21 cellular contexts compared by ENCODE assay signal in genomic region chr17:73170921-73171320, GRCh38. TPM values are rescaled to one million over a fixed set of nuclear protein-coding genes. Genes with fewer than 3 reads are reported as not detected.
DNase-seq lines count a peak whose midpoint lies in the region; ATAC-seq and TF ChIP-seq lines count a peak whose summit lies in the region.
"Had no signal": no experiment of that assay in that cellular context is flagged by ENCODE, and none has a peak within 500 bp of the region (broad histone marks: within the 10 kb centered on the region; RNA-seq: fewer than 3 reads in every experiment).

No MANE protein-coding gene starts in this region.

- ATAC-seq in GM23338: no peak
- ATAC-seq: GM12878 had no signal

- H3K36me3 Mint-ChIP-seq in GM23338 (ENCODE audit: low read depth): peaks cover 33% of the 10 kb centered on the region
- H3K36me3 Mint-ChIP-seq: CD14-positive monocyte; CD4-positive, alpha-beta memory T cell; CD4-positive, CD25-positive, alpha-beta regulatory T cell; CD8-positive, alpha-beta memory T cell had no signal

- H3K4me3 Mint-ChIP-seq in GM23338: no peak overlapping the region
- H3K4me3 Mint-ChIP-seq: CD14-positive monocyte; CD4-positive, alpha-beta memory T cell; CD4-positive, CD25-positive, alpha-beta regulatory T cell; CD8-positive, alpha-beta memory T cell had no signal

- H3K4me1 Mint-ChIP-seq in GM23338: peaks cover 33% of the 10 kb centered on the region

- H3K9me2 ChIP-seq in GM23338 (ENCODE audit: insufficient read depth) (peaks cover 14% of the 10 kb centered on the region), OCI-LY7 (ENCODE audit: insufficient read depth, low read length) (no peaks in the 10 kb centered on the region)

- H3K27me3 ChIP-seq in GM23338 (ENCODE audit: insufficient read depth): peaks cover 30% of the 10 kb centered on the region

- no peak for TF ChIP-seq CTCF in GM23338 (conservative IDR thresholded peaks at IDR 0.05; ENCODE audit: low read depth in 2 of 2)
- no peak for TF ChIP-seq CTCF in NB4 (IDR thresholded peaks at IDR 0.05; ENCODE audit: low read depth, low read length)
- TF ChIP-seq CTCF in OCI-LY7 (conservative IDR thresholded peaks at IDR 0.05; ENCODE audit: low read length): no peak

- H3K36me3 ChIP-seq in GM23338 (ENCODE audit: insufficient read depth) (no peaks in the 10 kb centered on the region), OCI-LY7 (ENCODE audit: insufficient read depth, low read length) (no peaks in the 10 kb centered on the region)
- H3K36me3 ChIP-seq: BE2C, BLaER1 had no signal

- H3K9me3 ChIP-seq in OCI-LY7 (ENCODE audit: low read length): no peaks in the 10 kb centered on the region
- H3K9me3 ChIP-seq: BE2C, BLaER1, Caco-2 had no signal

- no peak overlapping the region for H3K27ac ChIP-seq in GM23338 (ENCODE audit: low read depth)
- no peak overlapping the region for H3K27ac ChIP-seq in OCI-LY7 (ENCODE audit: low read depth, low read length, poor library complexity, severe bottlenecking)
- H3K27ac ChIP-seq: BLaER1 had no signal

- no TSS peak for BruUV-seq in OCI-LY7 (replicated peaks; lab: Mats Ljungman, UMichigan)

- 0 out of 2 replicates have a peak overlapping the region, but pooled peaks have one; percentile 18 for H3K4me2 ChIP-seq in GM23338
- no peak overlapping the region for H3K4me2 ChIP-seq in OCI-LY7 (ENCODE audit: low read length)
- H3K4me2 ChIP-seq: BLaER1 had no signal

- H2AFZ ChIP-seq in GM23338: no peak overlapping the region
- H2AFZ ChIP-seq in OCI-LY7 (ENCODE audit: low read length): no peak overlapping the region

- POLR2A ChIA-PET in OCI-LY7 (lab: Charles Lee): interaction anchor here (0.6 kb wide), 2 partner anchors 1126 to 1301 kb away, joined by 3 to 7 read pairs; no protein-coding TSS in a partner anchor

- no peaks in the 10 kb centered on the region for H4K20me1 ChIP-seq in GM23338 (replicated peaks; ENCODE audit: insufficient read depth)
- no peaks in the 10 kb centered on the region for H4K20me1 ChIP-seq in OCI-LY7 (ENCODE audit: insufficient read depth, low read length)

- no peaks in the 10 kb centered on the region for H3F3A ChIP-seq in GM23338 (replicated peaks; ENCODE audit: low read depth)

- TF ChIP-seq POLR2A in NB4 (IDR thresholded peaks at IDR 0.05; ENCODE audit: extremely low read depth, insufficient read length): no peak

- intact Hi-C loops in OCI-LY7 (cut with micrococcal nuclease; ENCODE audit: unreplicated experiment): no loop called here

- H3K9me3 Mint-ChIP-seq in GM23338: peaks cover 20% of the 10 kb centered on the region
- H3K9me3 Mint-ChIP-seq: CD8-positive, alpha-beta memory T cell had no signal

- H3K4me3 ChIP-seq in GM23338: no peak overlapping the region
- no peak overlapping the region for H3K4me3 ChIP-seq in NB4 (ENCODE audit: low read depth, low read length)
- H3K4me3 ChIP-seq in OCI-LY7 (ENCODE audit: low read depth, low read length, poor library complexity, severe bottlenecking): no peak overlapping the region
- H3K4me3 ChIP-seq: BLaER1, GM12878 had no signal

- no peak for DNase-seq in GM23338 (ENCODE audit: low spot score)
- DNase-seq in NB4 (ENCODE audit: low read depth): peak; percentile 57
- peak; percentile 29 for DNase-seq in foreskin melanocyte
- DNase-seq in Kasumi-1 (lab: John Stamatoyannopoulos, UW): no peak
- DNase-seq in stimulated activated naive CD4-positive, alpha-beta T cell (lab: John Stamatoyannopoulos, UW): no peak
- no peak for DNase-seq in activated CD4-positive, alpha-beta T cell treated with anti-CD3 and anti-CD28 coated beads for 1 hour
- no peak for DNase-seq in OCI-LY7 (ENCODE audit: low spot score)
- DNase-seq: 8988T; ACHN; BE2C; C1 segment of cervical spinal cord; Caco-2; Calu3; CD4-positive, alpha-beta memory T cell; CD4-positive, CD25-positive, alpha-beta regulatory T cell; CD8-positive, alpha-beta memory T cell; DMS79 treated with DMSO at 0.1 percent for 48 hours; GDM1 had no signal

- CTCF ChIA-PET in OCI-LY7 (lab: Charles Lee; ENCODE audit: unreplicated experiment): interaction anchor here (1.4 kb wide), 1 partner anchor 445 kb away, joined by 3 read pairs; no protein-coding TSS in a partner anchor

- peaks cover 31% of the 10 kb centered on the region for H3K27me3 Mint-ChIP-seq in GM23338 (ENCODE audit: insufficient read depth, low read depth, poor library complexity)

- H3K27ac Mint-ChIP-seq in GM23338: no peak overlapping the region
- H3K27ac Mint-ChIP-seq: CD14-positive monocyte; CD8-positive, alpha-beta memory T cell had no signal

- H3K4me1 ChIP-seq in GM23338 (ENCODE audit: insufficient read depth) (peaks cover 33% of the 10 kb centered on the region), OCI-LY7 (ENCODE audit: insufficient read depth, low read length, poor library complexity, severe bottlenecking) (no peaks in the 10 kb centered on the region)

- H3K79me2 ChIP-seq in GM23338 (replicated peaks; ENCODE audit: insufficient read depth): no peaks in the 10 kb centered on the region
- no peaks in the 10 kb centered on the region for H3K79me2 ChIP-seq in OCI-LY7 (ENCODE audit: insufficient read depth, low read depth, low read length)

TF ChIP-seq in GM23338, 12 proteins besides CTCF, POLR2A, EP300 and RAD21 (continues in another document):
- TF ChIP-seq, protein P1, sequence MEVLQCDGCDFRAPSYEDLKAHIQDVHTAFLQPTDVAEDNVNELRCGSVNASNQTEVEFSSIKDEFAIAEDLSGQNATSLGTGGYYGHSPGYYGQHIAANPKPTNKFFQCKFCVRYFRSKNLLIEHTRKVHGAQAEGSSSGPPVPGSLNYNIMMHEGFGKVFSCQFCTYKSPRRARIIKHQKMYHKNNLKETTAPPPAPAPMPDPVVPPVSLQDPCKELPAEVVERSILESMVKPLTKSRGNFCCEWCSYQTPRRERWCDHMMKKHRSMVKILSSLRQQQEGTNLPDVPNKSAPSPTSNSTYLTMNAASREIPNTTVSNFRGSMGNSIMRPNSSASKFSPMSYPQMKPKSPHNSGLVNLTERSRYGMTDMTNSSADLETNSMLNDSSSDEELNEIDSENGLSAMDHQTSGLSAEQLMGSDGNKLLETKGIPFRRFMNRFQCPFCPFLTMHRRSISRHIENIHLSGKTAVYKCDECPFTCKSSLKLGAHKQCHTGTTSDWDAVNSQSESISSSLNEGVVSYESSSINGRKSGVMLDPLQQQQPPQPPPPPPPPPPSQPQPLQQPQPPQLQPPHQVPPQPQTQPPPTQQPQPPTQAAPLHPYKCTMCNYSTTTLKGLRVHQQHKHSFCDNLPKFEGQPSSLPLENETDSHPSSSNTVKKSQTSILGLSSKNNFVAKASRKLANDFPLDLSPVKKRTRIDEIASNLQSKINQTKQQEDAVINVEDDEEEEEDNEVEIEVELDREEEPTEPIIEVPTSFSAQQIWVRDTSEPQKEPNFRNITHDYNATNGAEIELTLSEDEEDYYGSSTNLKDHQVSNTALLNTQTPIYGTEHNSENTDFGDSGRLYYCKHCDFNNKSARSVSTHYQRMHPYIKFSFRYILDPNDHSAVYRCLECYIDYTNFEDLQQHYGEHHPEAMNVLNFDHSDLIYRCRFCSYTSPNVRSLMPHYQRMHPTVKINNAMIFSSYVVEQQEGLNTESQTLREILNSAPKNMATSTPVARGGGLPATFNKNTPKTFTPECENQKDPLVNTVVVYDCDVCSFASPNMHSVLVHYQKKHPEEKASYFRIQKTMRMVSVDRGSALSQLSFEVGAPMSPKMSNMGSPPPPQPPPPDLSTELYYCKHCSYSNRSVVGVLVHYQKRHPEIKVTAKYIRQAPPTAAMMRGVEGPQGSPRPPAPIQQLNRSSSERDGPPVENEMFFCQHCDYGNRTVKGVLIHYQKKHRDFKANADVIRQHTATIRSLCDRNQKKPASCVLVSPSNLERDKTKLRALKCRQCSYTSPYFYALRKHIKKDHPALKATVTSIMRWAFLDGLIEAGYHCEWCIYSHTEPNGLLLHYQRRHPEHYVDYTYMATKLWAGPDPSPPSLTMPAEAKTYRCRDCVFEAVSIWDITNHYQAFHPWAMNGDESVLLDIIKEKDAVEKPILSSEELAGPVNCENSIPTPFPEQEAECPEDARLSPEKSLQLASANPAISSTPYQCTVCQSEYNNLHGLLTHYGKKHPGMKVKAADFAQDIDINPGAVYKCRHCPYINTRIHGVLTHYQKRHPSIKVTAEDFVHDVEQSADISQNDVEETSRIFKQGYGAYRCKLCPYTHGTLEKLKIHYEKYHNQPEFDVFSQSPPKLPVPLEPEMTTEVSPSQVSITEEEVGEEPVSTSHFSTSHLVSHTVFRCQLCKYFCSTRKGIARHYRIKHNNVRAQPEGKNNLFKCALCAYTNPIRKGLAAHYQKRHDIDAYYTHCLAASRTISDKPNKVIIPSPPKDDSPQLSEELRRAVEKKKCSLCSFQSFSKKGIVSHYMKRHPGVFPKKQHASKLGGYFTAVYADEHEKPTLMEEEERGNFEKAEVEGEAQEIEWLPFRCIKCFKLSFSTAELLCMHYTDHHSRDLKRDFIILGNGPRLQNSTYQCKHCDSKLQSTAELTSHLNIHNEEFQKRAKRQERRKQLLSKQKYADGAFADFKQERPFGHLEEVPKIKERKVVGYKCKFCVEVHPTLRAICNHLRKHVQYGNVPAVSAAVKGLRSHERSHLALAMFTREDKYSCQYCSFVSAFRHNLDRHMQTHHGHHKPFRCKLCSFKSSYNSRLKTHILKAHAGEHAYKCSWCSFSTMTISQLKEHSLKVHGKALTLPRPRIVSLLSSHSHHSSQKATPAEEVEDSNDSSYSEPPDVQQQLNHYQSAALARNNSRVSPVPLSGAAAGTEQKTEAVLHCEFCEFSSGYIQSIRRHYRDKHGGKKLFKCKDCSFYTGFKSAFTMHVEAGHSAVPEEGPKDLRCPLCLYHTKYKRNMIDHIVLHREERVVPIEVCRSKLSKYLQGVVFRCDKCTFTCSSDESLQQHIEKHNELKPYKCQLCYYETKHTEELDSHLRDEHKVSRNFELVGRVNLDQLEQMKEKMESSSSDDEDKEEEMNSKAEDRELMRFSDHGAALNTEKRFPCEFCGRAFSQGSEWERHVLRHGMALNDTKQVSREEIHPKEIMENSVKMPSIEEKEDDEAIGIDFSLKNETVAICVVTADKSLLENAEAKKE (CRISPR knock-in tag; IDR thresholded peaks at IDR 0.05): no peak
- TF ChIP-seq, protein P2, sequence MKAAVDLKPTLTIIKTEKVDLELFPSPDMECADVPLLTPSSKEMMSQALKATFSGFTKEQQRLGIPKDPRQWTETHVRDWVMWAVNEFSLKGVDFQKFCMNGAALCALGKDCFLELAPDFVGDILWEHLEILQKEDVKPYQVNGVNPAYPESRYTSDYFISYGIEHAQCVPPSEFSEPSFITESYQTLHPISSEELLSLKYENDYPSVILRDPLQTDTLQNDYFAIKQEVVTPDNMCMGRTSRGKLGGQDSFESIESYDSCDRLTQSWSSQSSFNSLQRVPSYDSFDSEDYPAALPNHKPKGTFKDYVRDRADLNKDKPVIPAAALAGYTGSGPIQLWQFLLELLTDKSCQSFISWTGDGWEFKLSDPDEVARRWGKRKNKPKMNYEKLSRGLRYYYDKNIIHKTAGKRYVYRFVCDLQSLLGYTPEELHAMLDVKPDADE (IDR thresholded peaks at IDR 0.05): no peak

RNA-seq across cellular contexts. Expression of gene SSTR2, which starts 6.1 kb away (rescaled TPM):
- total RNA-seq in GM23338 (2014; rRNA removed; shearing (Covaris generic)): 1.7 and 1.8 TPM in 2 replicates
- polyA plus RNA-seq in GM23338 (2016; fragmentation: Nextera tagmentation; extraction: Ambion mirVana): 1.1 and 1.4 TPM in 2 replicates
- total RNA-seq in OCI-LY7 (2014; rRNA removed; shearing (Covaris generic)): not detected in 2 replicates
- not detected in 2 replicates for total RNA-seq in OCI-LY7 (2022)
- total RNA-seq: CD4-positive, alpha-beta memory T cell had no signal
- polyA plus RNA-seq: CD14-positive monocyte; CD4-positive, alpha-beta memory T cell; CD8-positive, alpha-beta memory T cell had no signal

RNA-seq across cellular contexts. Expression of gene COG1, which starts 21.9 kb away (rescaled TPM):
- total RNA-seq in GM23338 (2014; rRNA removed; shearing (Covaris generic)): 11.9 and 15.0 TPM in 2 replicates
- 25.5 and 26.1 TPM in 2 replicates for polyA plus RNA-seq in GM23338 (2016; fragmentation: Nextera tagmentation; extraction: Ambion mirVana)
- 19.8 and 38.3 TPM in 2 replicates for total RNA-seq in OCI-LY7 (2014; rRNA removed; shearing (Covaris generic))
- total RNA-seq in OCI-LY7 (2022): 44.1 and 47.5 TPM in 2 replicates

Comparison
In these comparisons a context has a peak if more than half of its experiments do, and no peak if none do; other contexts are left out.
1. DNase-seq: peak in NB4 (single experiment) and foreskin melanocyte (single experiment); none in GM23338 (single experiment), Kasumi-1 (0 of 2), stimulated activated naive CD4-positive, alpha-beta T cell (0 of 6), activated CD4-positive, alpha-beta T cell treated with anti-CD3 and anti-CD28 coated beads for 1 hour (single experiment) and OCI-LY7 (single experiment).